ENCODE assay signal across 32 cellular contexts in genomic region chr2:218013289-218013688, GRCh38. TPM values are rescaled to one million over a fixed set of nuclear protein-coding genes. Genes with fewer than 3 reads are reported as not detected.
"Had no signal": no experiment of that assay in that cellular context is flagged by ENCODE, and none has a peak within 500 bp of the region (broad histone marks: within the 10 kb centered on the region; RNA-seq: fewer than 3 reads in every experiment).

No MANE protein-coding gene starts in this region.

- H3K27ac ChIP-seq: brain microvascular endothelial cell, Peyer's patch, WERI-Rb-1 had no signal

- H3K36me3 ChIP-seq: brain microvascular endothelial cell, MG63, Peyer's patch, WERI-Rb-1 had no signal

- H3K4me3 ChIP-seq: MG63, Peyer's patch had no signal

- DNase-seq: activated CD4-positive, alpha-beta memory T cell treated with anti-CD3 and anti-CD28 coated beads, Interleukin-2, amount 10 ng/mL, durations not matched to agents 7 days and 5 days; activated CD4-positive, alpha-beta T cell treated with anti-CD3 and anti-CD28 coated beads for 1 hour; activated CD4-positive, alpha-beta T cell treated with anti-CD3 and anti-CD28 coated beads for 48 hours; activated CD4-positive, CD25-positive, alpha-beta regulatory T cell; activated CD8-positive, alpha-beta memory T cell treated with anti-CD3 and anti-CD28 coated beads for 24 hours; activated CD8-positive, alpha-beta memory T cell treated with anti-CD3 and anti-CD28 coated beads, Interleukin-2, amount 10 ng/mL, durations not matched to agents 7 days and 5 days; activated CD8-positive, alpha-beta memory T cell treated with anti-CD3 and anti-CD28 coated beads, Interleukin-2, amount 50 U/mL, for 48 hours; activated effector memory CD4-positive, alpha-beta T cell treated with Interleukin-2 at 50 U/mL for 16 hours; activated naive CD4-positive, alpha-beta T cell treated with anti-CD3 and anti-CD28 coated beads, Interleukin-2, amount 10 ng/mL, durations not matched to agents 7 days and 5 days; activated naive CD8-positive, alpha-beta T cell treated with anti-CD3 and anti-CD28 coated beads, Interleukin-2, amount 50 U/mL, for 24 hours; activated T-cell treated with anti-CD3 and anti-CD28 coated beads, Interleukin-2, amount 50 U/mL, for 48 hours; anterior cingulate cortex; brain microvascular endothelial cell; central memory CD4-positive, alpha-beta T cell; Karpas-422; MG63; NCI-H1048; NCI-H1105 treated with DMSO at 0.1 percent for 48 hours; NCI-H1436; NCI-H1694; NCI-H1930; NCI-H2081 treated with DMSO at 0.1 percent for 48 hours; NCI-H345; NCI-H524 treated with DMSO at 0.1 percent for 48 hours; PC-3; Peyer's patch; RPMI8226; T1000; WERI-Rb-1 had no signal

- H3K9me3 Mint-ChIP-seq: activated CD4-positive, alpha-beta memory T cell treated with anti-CD3 and anti-CD28 coated beads, Interleukin-2, amount 10 ng/mL, durations not matched to agents 7 days and 5 days; activated naive CD4-positive, alpha-beta T cell treated with anti-CD3 and anti-CD28 coated beads, Interleukin-2, amount 10 ng/mL, durations not matched to agents 7 days and 5 days; activated naive CD8-positive, alpha-beta T cell treated with anti-CD3 and anti-CD28 coated beads, Interleukin-2, amount 50 U/mL, for 24 hours had no signal

- H3K27me3 ChIP-seq: MG63 had no signal

- H3K9me3 ChIP-seq: MG63, Peyer's patch had no signal

- H3K4me3 Mint-ChIP-seq: activated CD4-positive, alpha-beta memory T cell treated with anti-CD3 and anti-CD28 coated beads, Interleukin-2, amount 10 ng/mL, durations not matched to agents 7 days and 5 days; activated CD8-positive, alpha-beta memory T cell treated with anti-CD3 and anti-CD28 coated beads, Interleukin-2, amount 10 ng/mL, durations not matched to agents 7 days and 5 days; activated naive CD4-positive, alpha-beta T cell treated with anti-CD3 and anti-CD28 coated beads, Interleukin-2, amount 10 ng/mL, durations not matched to agents 7 days and 5 days; activated naive CD8-positive, alpha-beta T cell; activated naive CD8-positive, alpha-beta T cell treated with anti-CD3 and anti-CD28 coated beads, Interleukin-2, amount 50 U/mL, for 24 hours had no signal

- H3K27ac Mint-ChIP-seq: activated CD4-positive, alpha-beta memory T cell treated with anti-CD3 and anti-CD28 coated beads, Interleukin-2, amount 10 ng/mL, durations not matched to agents 7 days and 5 days; activated CD8-positive, alpha-beta memory T cell treated with anti-CD3 and anti-CD28 coated beads, Interleukin-2, amount 10 ng/mL, durations not matched to agents 7 days and 5 days; activated naive CD4-positive, alpha-beta T cell treated with anti-CD3 and anti-CD28 coated beads, Interleukin-2, amount 10 ng/mL, durations not matched to agents 7 days and 5 days; activated naive CD8-positive, alpha-beta T cell; activated naive CD8-positive, alpha-beta T cell treated with anti-CD3 and anti-CD28 coated beads, Interleukin-2, amount 50 U/mL, for 24 hours had no signal

- H3K36me3 Mint-ChIP-seq: activated CD8-positive, alpha-beta memory T cell treated with anti-CD3 and anti-CD28 coated beads, Interleukin-2, amount 10 ng/mL, durations not matched to agents 7 days and 5 days; activated naive CD4-positive, alpha-beta T cell treated with anti-CD3 and anti-CD28 coated beads, Interleukin-2, amount 10 ng/mL, durations not matched to agents 7 days and 5 days; activated naive CD8-positive, alpha-beta T cell had no signal

- ATAC-seq: activated CD8-positive, alpha-beta memory T cell treated with anti-CD3 and anti-CD28 coated beads, Interleukin-2, amount 10 ng/mL, durations not matched to agents 7 days and 5 days; activated naive CD8-positive, alpha-beta T cell treated with anti-CD3 and anti-CD28 coated beads, Interleukin-2, amount 50 U/mL, for 24 hours; PC-3 had no signal

RNA-seq across cellular contexts. Expression of gene TNS1, which starts 10.5 kb away (rescaled TPM):
- total RNA-seq: NCI-H460 had no signal

RNA-seq across cellular contexts. Expression of gene RUFY4, which starts 55.8 kb away (rescaled TPM):
- total RNA-seq: cerebellum, PC-3 had no signal
